In the genomic region with DNA sequence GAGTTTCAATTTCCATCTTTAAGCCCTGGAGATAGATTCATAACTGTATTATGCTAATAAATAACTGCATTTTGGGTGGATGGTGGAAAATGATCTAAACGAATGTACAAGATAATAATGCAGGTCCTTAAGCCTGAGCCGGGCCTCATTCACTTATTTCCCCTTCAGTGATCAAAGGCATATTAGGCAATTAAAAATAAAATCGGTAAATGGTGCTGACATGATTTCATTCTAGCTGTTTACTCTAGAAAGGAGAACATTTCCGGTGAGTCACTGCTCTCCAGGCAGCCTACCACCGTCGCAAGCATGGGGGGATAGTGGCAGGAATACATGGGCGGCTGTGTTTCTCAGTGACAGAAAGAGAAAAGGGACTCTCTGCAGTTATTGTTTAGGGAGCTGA, we compare ENCODE assay signal across 16 cellular contexts. TPM values are rescaled to one million over a fixed set of nuclear protein-coding genes. Genes with fewer than 3 reads are reported as not detected.
DNase-seq lines count a peak whose midpoint lies in the region; FAIRE-seq and TF ChIP-seq lines count a peak whose summit lies in the region.
"Had no signal": no experiment of that assay in that cellular context is flagged by ENCODE, and none has a peak within 500 bp of the region (broad histone marks: within the 10 kb centered on the region; RNA-seq: fewer than 3 reads in every experiment).

No MANE protein-coding gene starts in this region.

- H3K4me1 ChIP-seq in tibial artery (peaks cover 0 to 65% (median 17%) of the 10 kb centered on the region in 4 donors), mesendoderm (ENCODE audit: control insufficient read depth, low read depth, low read length) (peaks cover 5% of the 10 kb centered on the region)
- H3K4me1 ChIP-seq: A549 had no signal

- H2BK5ac ChIP-seq in mesendoderm (ENCODE audit: low read length), result no peak overlapping the region

- H3K27me3 ChIP-seq in bronchial epithelial cell (ENCODE audit: control insufficient read depth, insufficient read depth, low read length) (no peaks in the 10 kb centered on the region), tibial artery (no peaks in the 10 kb centered on the region), mesendoderm (ENCODE audit: insufficient read depth, low read length, poor library complexity) (no peaks in the 10 kb centered on the region)

- peak overlapping the region; percentile 16 to 29 for H3K27ac ChIP-seq in tibial artery
- H3K27ac ChIP-seq in mesendoderm (ENCODE audit: low read depth, low read length), result no peak overlapping the region
- H3K27ac ChIP-seq: A549 had no signal

- no peak overlapping the region for H4K5ac ChIP-seq in mesendoderm (ENCODE audit: low read length)

- H3K23ac ChIP-seq in mesendoderm (ENCODE audit: low read length), result no peak overlapping the region

- no peak overlapping the region for H3K9ac ChIP-seq in mesendoderm (ENCODE audit: low read length)

- no peak overlapping the region for H3K4ac ChIP-seq in mesendoderm (ENCODE audit: low read depth, low read length)

- no peak overlapping the region for H2AK5ac ChIP-seq in mesendoderm (ENCODE audit: low read length)

- H3K18ac ChIP-seq in mesendoderm (ENCODE audit: low read length), result no peak overlapping the region

- no peaks in the 10 kb centered on the region for H3K79me1 ChIP-seq in mesendoderm (ENCODE audit: low read length)

- H3K4me3 ChIP-seq in bronchial epithelial cell (ENCODE audit: low read depth, low read length) (no peak overlapping the region), tibial artery (no peak overlapping the region), mesendoderm (ENCODE audit: low read length) (no peak overlapping the region)
- H3K4me3 ChIP-seq: A549 had no signal

- no peaks in the 10 kb centered on the region for H3K36me3 ChIP-seq in bronchial epithelial cell (ENCODE audit: control insufficient read depth, insufficient read depth, low read length)
- no peaks in the 10 kb centered on the region for H3K36me3 ChIP-seq in tibial artery
- no peaks in the 10 kb centered on the region for H3K36me3 ChIP-seq in mesendoderm (ENCODE audit: control insufficient read depth, insufficient read depth, low read length)

- H2BK15ac ChIP-seq in mesendoderm (replicated peaks; ENCODE audit: low read depth), result no peak overlapping the region

- no peaks in the 10 kb centered on the region for H3K79me2 ChIP-seq in mesendoderm (ENCODE audit: control insufficient read depth, insufficient read depth, low read length)

- TF ChIP-seq CTCF in bronchial epithelial cell (IDR thresholded peaks at IDR 0.05; ENCODE audit: insufficient read depth, low read length, severe bottlenecking) (no peak), tibial artery (IDR thresholded peaks at IDR 0.05) (no peak)

- H3K56ac ChIP-seq in mesendoderm (ENCODE audit: low read length), result no peak overlapping the region

- H2BK120ac ChIP-seq in mesendoderm (ENCODE audit: low read depth, low read length), result no peak overlapping the region

- H3K4me2 ChIP-seq in mesendoderm (ENCODE audit: low read length), result no peak overlapping the region
- H3K4me2 ChIP-seq: A549 had no signal

- no peak overlapping the region for H4K8ac ChIP-seq in mesendoderm (ENCODE audit: low read depth, low read length)

- peak; percentile 5 for DNase-seq in NCI-H2107 treated with DMSO at 0.1 percent for 48 hours (lab: John Stamatoyannopoulos, UW; ENCODE audit: unreplicated experiment)
- no peak for DNase-seq in NCI-H2107 (lab: John Stamatoyannopoulos, UW)
- peak; percentile 40 for DNase-seq in NCI-H774 (lab: John Stamatoyannopoulos, UW)
- DNase-seq in bronchial epithelial cell (ENCODE audit: low read depth), result peak; percentile 27
- no peak for DNase-seq in tibial artery
- no peak for DNase-seq in activated CD4-positive, alpha-beta T cell treated with anti-CD3 and anti-CD28 coated beads for 4 hours
- no peak for DNase-seq in KG1 (lab: John Stamatoyannopoulos, UW)
- no peak for DNase-seq in mesendoderm
- DNase-seq: H7; immature natural killer cell; natural killer cell; stimulated activated CD4-positive, alpha-beta T cell treated with anti-CD3 and anti-CD28 coated beads, Interleukin-15, amount 100 ng/mL, for 24 hours had no signal

- WGBS in mesendoderm (ENCODE audit: extremely low coverage, insufficient coverage, low lambda C conversion rate), result no CpG with 5 or more reads among the region's 7 CpGs

- no peak for FAIRE-seq in bronchial epithelial cell (lab: Jason Lieb, UNC)
- FAIRE-seq: A549, G401.6, TTC549 had no signal

- intact Hi-C loops in tibial artery (cut with DNase I; ENCODE audit: low total_unique reads), result no loop called here

- H3K9me3 ChIP-seq in tibial artery, result no peaks in the 10 kb centered on the region
- H3K9me3 ChIP-seq: A549 had no signal

RNA-seq across cellular contexts. Expression of a gene that starts 58.3 kb away (rescaled TPM):
- not detected in 2 replicates for total RNA-seq in bronchial epithelial cell
- polyA plus RNA-seq in mesendoderm (2013, experiment 1 of 2), result 0.01 TPM
- not detected for polyA plus RNA-seq in mesendoderm (2013, experiment 2 of 2)
- total RNA-seq: natural killer cell had no signal
- polyA plus RNA-seq: esophagus, immature natural killer cell had no signal

Comparison
In these comparisons a context has a peak if more than half of its experiments do, and no peak if none do; other contexts are left out.
1. DNase-seq: peak in NCI-H2107 treated with DMSO at 0.1 percent for 48 hours (single experiment), NCI-H774 (single experiment) and bronchial epithelial cell (single experiment); none in NCI-H2107 (single experiment), tibial artery (0 of 2), activated CD4-positive, alpha-beta T cell treated with anti-CD3 and anti-CD28 coated beads for 4 hours (0 of 2), KG1 (single experiment) and mesendoderm (single experiment).